Comparison of ENCODE assay signal across 8 cellular contexts in genomic region chr1:184052194-184052559, GRCh38. TPM values are rescaled to one million over a fixed set of nuclear protein-coding genes. Genes with fewer than 3 reads are reported as not detected.
DNase-seq lines count a peak whose midpoint lies in the region; ATAC-seq and TF ChIP-seq lines count a peak whose summit lies in the region.

No MANE protein-coding gene starts in this region.

- H3K4me3 ChIP-seq in iPS-11a (ENCODE audit: low read depth, low read length) (peak overlapping the region; percentile 80), subcutaneous abdominal adipose tissue (ENCODE audit: low read depth in 1 of 5, low read length in 5 of 5) (peak overlapping the region; percentile 79 to 100 (median 96))

- peaks cover 34% of the 10 kb centered on the region for H3K4me1 Mint-ChIP-seq in activated CD4-positive, alpha-beta T cell treated with anti-CD3 and anti-CD28 coated beads, Interleukin-2, amount 10 ng/mL, durations not matched to agents 7 days and 5 days
- H3K4me1 Mint-ChIP-seq in WTC11 = peaks cover 60% of the 10 kb centered on the region

- peaks cover 26% of the 10 kb centered on the region for H3K27me3 Mint-ChIP-seq in activated CD4-positive, alpha-beta T cell treated with anti-CD3 and anti-CD28 coated beads, Interleukin-2, amount 10 ng/mL, durations not matched to agents 7 days and 5 days
- H3K27me3 Mint-ChIP-seq in WTC11 (ENCODE audit: low read depth) = peaks cover 5% of the 10 kb centered on the region; the same call in 1 of the 2 replicates

- H3K9me3 Mint-ChIP-seq in activated CD4-positive, alpha-beta T cell treated with anti-CD3 and anti-CD28 coated beads, Interleukin-2, amount 10 ng/mL, durations not matched to agents 7 days and 5 days = peaks cover 2% of the 10 kb centered on the region
- H3K9me3 Mint-ChIP-seq in WTC11 = no peaks in the 10 kb centered on the region; the same call in 1 of the 2 replicates

- peaks cover 0 to 3% (median 0%) of the 10 kb centered on the region in 5 donors for H3K36me3 ChIP-seq in subcutaneous abdominal adipose tissue (ENCODE audit: control insufficient read depth in 5 of 5, insufficient read depth in 5 of 5, low read length in 5 of 5)

- peaks cover 3 to 36% (median 29%) of the 10 kb centered on the region in 5 donors for H3K4me1 ChIP-seq in subcutaneous abdominal adipose tissue (ENCODE audit: control insufficient read depth in 5 of 5, insufficient read depth in 5 of 5, low read length in 5 of 5)

- no peak for ATAC-seq in WTC11

- peak overlapping the region; percentile 96 for H3K27ac Mint-ChIP-seq in activated CD4-positive, alpha-beta T cell treated with anti-CD3 and anti-CD28 coated beads, Interleukin-2, amount 10 ng/mL, durations not matched to agents 7 days and 5 days
- H3K27ac Mint-ChIP-seq in WTC11 = peak overlapping the region; percentile 99

- DNase-seq in activated CD4-positive, alpha-beta T cell treated with anti-CD3 and anti-CD28 coated beads, Interleukin-2, amount 10 ng/mL, durations not matched to agents 7 days and 5 days = no peak
- DNase-seq in activated CD4-positive, alpha-beta T cell treated with anti-CD3 and anti-CD28 coated beads, Interleukin-2, amount 50 U/mL, for 1 hour = no peak
- DNase-seq in WTC11 (ENCODE audit: low spot score) (no peak), AG08396 (ENCODE audit: low spot score) (no peak), NCI-H2029 treated with DMSO at 0.1 percent for 48 hours (lab: John Stamatoyannopoulos, UW) (no peak), posterior cingulate gyrus (no peak)

- POLR2A ChIA-PET in activated CD4-positive, alpha-beta T cell treated with anti-CD3 and anti-CD28 coated beads, Interleukin-2, amount 10 ng/mL, durations not matched to agents 7 days and 5 days (lab: Charles Lee) = no interaction called here
- POLR2A ChIA-PET in WTC11 (lab: Charles Lee) = interaction anchor here (1.2 kb wide), 1 partner anchor 11 kb away, joined by 3 read pairs; no protein-coding TSS in a partner anchor

- TF ChIP-seq CTCF in WTC11 (IDR thresholded peaks at IDR 0.05) = no peak

- H3K36me3 Mint-ChIP-seq in activated CD4-positive, alpha-beta T cell treated with anti-CD3 and anti-CD28 coated beads, Interleukin-2, amount 10 ng/mL, durations not matched to agents 7 days and 5 days (ENCODE audit: low read depth) = peaks cover 31% of the 10 kb centered on the region
- H3K36me3 Mint-ChIP-seq in WTC11 = peaks cover 14% of the 10 kb centered on the region

- H3K4me3 Mint-ChIP-seq in activated CD4-positive, alpha-beta T cell treated with anti-CD3 and anti-CD28 coated beads, Interleukin-2, amount 10 ng/mL, durations not matched to agents 7 days and 5 days = peak overlapping the region; percentile 98
- H3K4me3 Mint-ChIP-seq in WTC11 = peak overlapping the region; percentile 97

- H3K9ac ChIP-seq in subcutaneous abdominal adipose tissue (ENCODE audit: low read length in 5 of 5) = peak overlapping the region; percentile 73 to 92 (median 86)

- no peaks in the 10 kb centered on the region for H3K27me3 ChIP-seq in subcutaneous abdominal adipose tissue (ENCODE audit: control insufficient read depth in 5 of 5, insufficient read depth in 4 of 5, low read length in 5 of 5)

- intact Hi-C loops in posterior cingulate gyrus (cut with DNase I) = loop anchor here (5.0 to 10.0 kb wide), 2 partner anchors 120 to 247 kb away; partner anchors contain the start of gene RGL1

- H3K9me3 ChIP-seq in subcutaneous abdominal adipose tissue (ENCODE audit: control insufficient read depth in 5 of 5, low read length in 5 of 5) = no peaks in the 10 kb centered on the region

- H3K27ac ChIP-seq in subcutaneous abdominal adipose tissue (ENCODE audit: low read depth, low read length) = peak overlapping the region; percentile 66

- CTCF ChIA-PET in activated CD4-positive, alpha-beta T cell treated with anti-CD3 and anti-CD28 coated beads, Interleukin-2, amount 10 ng/mL, durations not matched to agents 7 days and 5 days (lab: Charles Lee) = interaction anchor here (1.0 kb wide), 1 partner anchor 396 kb away, joined by 3 read pairs; no protein-coding TSS in a partner anchor
- CTCF ChIA-PET in WTC11 (lab: Charles Lee) = no interaction called here

TF ChIP-seq in WTC11, 78 proteins besides CTCF, POLR2A, EP300 and RAD21 (continues in another document):
- TF ChIP-seq AR (CRISPR knock-in tag; IDR thresholded peaks at IDR 0.05) (no peak), ZBTB43 (CRISPR knock-in tag; IDR thresholded peaks at IDR 0.05) (no peak), ELF4 (CRISPR knock-in tag; IDR thresholded peaks at IDR 0.05; ENCODE audit: low read depth) (no peak), E2F5 (CRISPR knock-in tag; IDR thresholded peaks at IDR 0.05) (no peak), ZNF138 (CRISPR knock-in tag; conservative IDR thresholded peaks at IDR 0.05) (no peak), NFATC4 (CRISPR knock-in tag; IDR thresholded peaks at IDR 0.05) (no peak), CREM (CRISPR knock-in tag; IDR thresholded peaks at IDR 0.05) (no peak), ERG (CRISPR knock-in tag; IDR thresholded peaks at IDR 0.05) (no peak), MYBL2 (CRISPR knock-in tag; IDR thresholded peaks at IDR 0.05) (no peak), PRRX2 (CRISPR knock-in tag; IDR thresholded peaks at IDR 0.05) (no peak), FOXP4 (CRISPR knock-in tag; IDR thresholded peaks at IDR 0.05) (no peak), FOXP1 (CRISPR knock-in tag; IDR thresholded peaks at IDR 0.05; ENCODE audit: borderline replicate concordance) (no peak)

RNA-seq across cellular contexts. Expression of gene TSEN15, which starts 0.6 kb away (rescaled TPM):
- total RNA-seq in activated CD4-positive, alpha-beta T cell treated with anti-CD3 and anti-CD28 coated beads, Interleukin-2, amount 10 ng/mL, durations not matched to agents 7 days and 5 days = 10 to 100 TPM; 44.1 to 48.9 TPM
- 22.1 to 24.6 TPM (median 23.8 TPM) in 3 replicates for total RNA-seq in WTC11 (2021)

RNA-seq across cellular contexts. Expression of gene COLGALT2, which starts 14.6 kb away (rescaled TPM):
- total RNA-seq in activated CD4-positive, alpha-beta T cell treated with anti-CD3 and anti-CD28 coated beads, Interleukin-2, amount 10 ng/mL, durations not matched to agents 7 days and 5 days = under 1 TPM; 0.35 to 0.37 TPM
- total RNA-seq in WTC11 (2021) = 1.5 to 2.1 TPM (median 1.5 TPM) in 3 replicates
